In the genomic region with DNA sequence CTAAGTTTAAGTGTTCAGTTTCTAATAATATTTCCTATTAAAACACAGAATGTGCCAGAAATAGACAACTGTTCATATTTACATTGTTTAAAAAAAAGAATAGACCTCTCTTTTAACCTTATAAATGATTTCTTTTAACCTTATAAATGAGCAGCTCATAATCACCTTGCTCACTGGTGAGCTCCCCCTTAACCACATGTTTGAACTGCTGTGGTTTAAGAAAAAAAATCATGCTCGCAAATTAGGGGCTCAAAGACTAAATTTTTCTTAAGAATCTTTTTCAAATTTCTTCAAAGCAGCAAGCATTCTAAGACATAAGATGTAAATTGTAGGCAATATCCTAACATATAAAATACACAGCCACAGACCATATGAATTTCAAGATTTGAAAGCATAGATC, we compare ENCODE assay signal across 24 cellular contexts. TPM values are rescaled to one million over a fixed set of nuclear protein-coding genes. Genes with fewer than 3 reads are reported as not detected.
A peak's percentile ranks its signal among the peaks of the same experiment; 100 is the strongest.
DNase-seq lines count a peak whose midpoint lies in the region; ATAC-seq lines count a peak whose summit lies in the region.
"Had no signal": no experiment of that assay in that cellular context is flagged by ENCODE, and none has a peak within 500 bp of the region (broad histone marks: within the 10 kb centered on the region; RNA-seq: fewer than 3 reads in every experiment).

No MANE protein-coding gene starts in this region.

- no peak overlapping the region for H3K9ac ChIP-seq in SK-N-MC (ENCODE audit: insufficient read length)
- H3K9ac ChIP-seq: BLaER1 treated with 17β-estradiol and CSF1 and Interleukin-3, amounts not matched to agents 10 nM and 100 nM; KMS-11 had no signal

- H3K27me3 Mint-ChIP-seq in activated T-cell treated with anti-CD3 and anti-CD28 coated beads, Interleukin-2, amount 50 U/mL, for 72 hours (ENCODE audit: low read depth) = no peaks in the 10 kb centered on the region
- no peaks in the 10 kb centered on the region for H3K27me3 Mint-ChIP-seq in activated T-cell treated with anti-CD3 and anti-CD28 coated beads, Interleukin-2, amount 50 U/mL, for 4 hours (ENCODE audit: low read depth)
- no peaks in the 10 kb centered on the region for H3K27me3 Mint-ChIP-seq in activated naive CD8-positive, alpha-beta T cell treated with anti-CD3 and anti-CD28 coated beads, Interleukin-2, amount 10 ng/mL, durations not matched to agents 7 days and 5 days

- H3K4me3 Mint-ChIP-seq in activated T-cell treated with anti-CD3 and anti-CD28 coated beads, Interleukin-2, amount 50 U/mL, for 72 hours = peak overlapping the region in 1 of 2 donors; percentile 66
- H3K4me3 Mint-ChIP-seq in activated T-cell treated with anti-CD3 and anti-CD28 coated beads, Interleukin-2, amount 50 U/mL, for 4 hours = no peak overlapping the region
- peak overlapping the region; percentile 52 for H3K4me3 Mint-ChIP-seq in activated naive CD8-positive, alpha-beta T cell treated with anti-CD3 and anti-CD28 coated beads, Interleukin-2, amount 10 ng/mL, durations not matched to agents 7 days and 5 days
- peak overlapping the region; percentile 34 for H3K4me3 Mint-ChIP-seq in stimulated activated effector memory CD8-positive, alpha-beta T cell treated with anti-CD3 and anti-CD28 coated beads, Interleukin-12 subunit alpha, Interleukin-12 subunit beta, amount 100 ng/mL, for 72 hours
- H3K4me3 Mint-ChIP-seq: mesothelial cell of epicardium had no signal

- peaks cover 92% of the 10 kb centered on the region for H3K36me3 ChIP-seq in SK-N-MC (ENCODE audit: insufficient read depth, low read length)

- H3K4me1 Mint-ChIP-seq in activated T-cell treated with anti-CD3 and anti-CD28 coated beads, Interleukin-2, amount 50 U/mL, for 72 hours (ENCODE audit: low read depth) = peaks cover 52% of the 10 kb centered on the region
- H3K4me1 Mint-ChIP-seq in activated T-cell treated with anti-CD3 and anti-CD28 coated beads, Interleukin-2, amount 50 U/mL, for 4 hours (ENCODE audit: low read depth) = peaks cover 53% of the 10 kb centered on the region
- H3K4me1 Mint-ChIP-seq in activated naive CD8-positive, alpha-beta T cell treated with anti-CD3 and anti-CD28 coated beads, Interleukin-2, amount 10 ng/mL, durations not matched to agents 7 days and 5 days = peaks cover 39% of the 10 kb centered on the region
- peaks cover 40% of the 10 kb centered on the region for H3K4me1 Mint-ChIP-seq in stimulated activated effector memory CD8-positive, alpha-beta T cell treated with anti-CD3 and anti-CD28 coated beads, Interleukin-12 subunit alpha, Interleukin-12 subunit beta, amount 100 ng/mL, for 72 hours

- no peaks in the 10 kb centered on the region for H3K9me3 ChIP-seq in SK-N-MC (ENCODE audit: low read depth, low read length)
- H3K9me3 ChIP-seq: adrenal gland; BLaER1 treated with 17β-estradiol and CSF1 and Interleukin-3, amounts not matched to agents 10 nM and 100 nM; esophagus muscularis mucosa; HAP-1; left lung; sigmoid colon had no signal

- no peak overlapping the region for H3K4me3 ChIP-seq in SK-N-MC
- H3K4me3 ChIP-seq: adrenal gland; BLaER1 treated with 17β-estradiol and CSF1 and Interleukin-3, amounts not matched to agents 10 nM and 100 nM; esophagus muscularis mucosa; HAP-1; hepatocyte; left lung; sigmoid colon had no signal

- H3K36me3 Mint-ChIP-seq in activated T-cell treated with anti-CD3 and anti-CD28 coated beads, Interleukin-2, amount 50 U/mL, for 72 hours (ENCODE audit: insufficient read depth in 2 of 2) = peaks cover 24 to 60% of the 10 kb centered on the region in 2 donors
- H3K36me3 Mint-ChIP-seq in activated T-cell treated with anti-CD3 and anti-CD28 coated beads, Interleukin-2, amount 50 U/mL, for 4 hours (ENCODE audit: insufficient read depth) = peaks cover 53% of the 10 kb centered on the region
- peaks cover 52% of the 10 kb centered on the region for H3K36me3 Mint-ChIP-seq in activated naive CD8-positive, alpha-beta T cell treated with anti-CD3 and anti-CD28 coated beads, Interleukin-2, amount 10 ng/mL, durations not matched to agents 7 days and 5 days
- H3K36me3 Mint-ChIP-seq in stimulated activated effector memory CD8-positive, alpha-beta T cell treated with anti-CD3 and anti-CD28 coated beads, Interleukin-12 subunit alpha, Interleukin-12 subunit beta, amount 100 ng/mL, for 72 hours = peaks cover 100% of the 10 kb centered on the region

- peak overlapping the region; percentile 94 for H3K27ac Mint-ChIP-seq in activated T-cell treated with anti-CD3 and anti-CD28 coated beads, Interleukin-2, amount 50 U/mL, for 72 hours
- peak overlapping the region; percentile 80 for H3K27ac Mint-ChIP-seq in activated naive CD8-positive, alpha-beta T cell treated with anti-CD3 and anti-CD28 coated beads, Interleukin-2, amount 10 ng/mL, durations not matched to agents 7 days and 5 days
- peak overlapping the region; percentile 46 for H3K27ac Mint-ChIP-seq in stimulated activated effector memory CD8-positive, alpha-beta T cell treated with anti-CD3 and anti-CD28 coated beads, Interleukin-12 subunit alpha, Interleukin-12 subunit beta, amount 100 ng/mL, for 72 hours

- ATAC-seq in activated T-cell treated with anti-CD3 and anti-CD28 coated beads, Interleukin-2, amount 50 U/mL, for 72 hours (replicated peaks in 1 of 2) = no peak
- no peak for ATAC-seq in activated T-cell treated with anti-CD3 and anti-CD28 coated beads, Interleukin-2, amount 50 U/mL, for 4 hours
- no peak for ATAC-seq in activated naive CD8-positive, alpha-beta T cell treated with anti-CD3 and anti-CD28 coated beads, Interleukin-2, amount 10 ng/mL, durations not matched to agents 7 days and 5 days (ENCODE audit: low read depth)
- ATAC-seq in stimulated activated effector memory CD8-positive, alpha-beta T cell treated with anti-CD3 and anti-CD28 coated beads, Interleukin-12 subunit alpha, Interleukin-12 subunit beta, amount 100 ng/mL, for 72 hours = no peak
- no peak for ATAC-seq in GM21515 (IDR thresholded peaks at IDR 0.05; ENCODE audit: unreplicated experiment)

- no peak for DNase-seq in activated T-cell treated with anti-CD3 and anti-CD28 coated beads, Interleukin-2, amount 50 U/mL, for 72 hours
- no peak for DNase-seq in activated T-cell treated with anti-CD3 and anti-CD28 coated beads, Interleukin-2, amount 50 U/mL, for 4 hours
- DNase-seq in SK-N-MC (ENCODE audit: low read depth, low spot score) (no peak), GF-D8 (lab: John Stamatoyannopoulos, UW) (no peak), NAMALWA (ENCODE audit: low spot score) (no peak)
- no peak for DNase-seq in activated naive CD8-positive, alpha-beta T cell treated with anti-CD3 and anti-CD28 coated beads, Interleukin-2, amount 10 ng/mL, durations not matched to agents 7 days and 5 days
- DNase-seq in stimulated activated effector memory CD8-positive, alpha-beta T cell treated with anti-CD3 and anti-CD28 coated beads, Interleukin-12 subunit alpha, Interleukin-12 subunit beta, amount 100 ng/mL, for 72 hours (ENCODE audit: low spot score in 2 of 2) = no peak
- DNase-seq: activated CD4-positive, alpha-beta T cell treated with anti-CD3 and anti-CD28 coated beads, Interleukin-2, amount 50 U/mL, for 1 hour; activated T-cell treated with anti-CD3 and anti-CD28 coated beads, Interleukin-2, amount 50 U/mL, for 1 hour; adrenal gland; brain microvascular endothelial cell; DMS 273 treated with DMSO at 0.1 percent for 48 hours; left lung; NCI-H1930; NCI-H2227 treated with DMSO at 0.1 percent for 48 hours; sigmoid colon; stimulated activated CD4-positive, alpha-beta T cell treated with anti-CD3 and anti-CD28 coated beads, Interleukin-15, amount 100 ng/mL, for 24 hours had no signal

- POLR2A ChIA-PET in activated naive CD8-positive, alpha-beta T cell treated with anti-CD3 and anti-CD28 coated beads, Interleukin-2, amount 10 ng/mL, durations not matched to agents 7 days and 5 days (lab: Charles Lee) = interaction anchor here (0.7 to 1.8 kb wide), 3 partner anchors 8 to 69 kb away, joined by 4 to 7 read pairs (median 5); a partner anchor contains a TSS

- 0 out of 2 replicates have a peak overlapping the region, but pooled peaks have one; percentile 4 for H3K27ac ChIP-seq in SK-N-MC
- H3K27ac ChIP-seq: adrenal gland; BLaER1 treated with 17β-estradiol and CSF1 and Interleukin-3, amounts not matched to agents 10 nM and 100 nM; brain microvascular endothelial cell; esophagus muscularis mucosa; hepatocyte; KMS-11; sigmoid colon had no signal

- no peaks in the 10 kb centered on the region for H3K9me3 Mint-ChIP-seq in activated T-cell treated with anti-CD3 and anti-CD28 coated beads, Interleukin-2, amount 50 U/mL, for 72 hours
- no peaks in the 10 kb centered on the region for H3K9me3 Mint-ChIP-seq in activated T-cell treated with anti-CD3 and anti-CD28 coated beads, Interleukin-2, amount 50 U/mL, for 4 hours
- no peaks in the 10 kb centered on the region for H3K9me3 Mint-ChIP-seq in activated naive CD8-positive, alpha-beta T cell treated with anti-CD3 and anti-CD28 coated beads, Interleukin-2, amount 10 ng/mL, durations not matched to agents 7 days and 5 days
- no peaks in the 10 kb centered on the region for H3K9me3 Mint-ChIP-seq in stimulated activated effector memory CD8-positive, alpha-beta T cell treated with anti-CD3 and anti-CD28 coated beads, Interleukin-12 subunit alpha, Interleukin-12 subunit beta, amount 100 ng/mL, for 72 hours
- H3K9me3 Mint-ChIP-seq: mesothelial cell of epicardium had no signal

RNA-seq across cellular contexts. Expression of a gene that starts 32.8 kb away (rescaled TPM):
- total RNA-seq in activated T-cell treated with anti-CD3 and anti-CD28 coated beads, Interleukin-2, amount 50 U/mL, for 72 hours = 1 to 10 TPM; 6.3 to 7.3 TPM
- 1 to 10 TPM; 2.1 to 2.6 (median 2.4) TPM for total RNA-seq in activated T-cell treated with anti-CD3 and anti-CD28 coated beads, Interleukin-2, amount 50 U/mL, for 4 hours
- 10 to 100 TPM; 14.2 to 14.9 TPM for total RNA-seq in activated naive CD8-positive, alpha-beta T cell treated with anti-CD3 and anti-CD28 coated beads, Interleukin-2, amount 10 ng/mL, durations not matched to agents 7 days and 5 days
